In genomic region chr3:53881691-53882593, GRCh38 we compare ENCODE assay signal across 8 cellular contexts. TPM values are rescaled to one million over a fixed set of nuclear protein-coding genes. Genes with fewer than 3 reads are reported as not detected.
DNase-seq lines count a peak whose midpoint lies in the region; ATAC-seq and TF ChIP-seq lines count a peak whose summit lies in the region.

Gene ACTR8 (minus strand): TSS chr3:53882152. CDS start chr3:53882101, 51 bp downstream.

- TF ChIP-seq CTCF in fibroblast of mammary gland (conservative IDR thresholded peaks at IDR 0.05; ENCODE audit: control insufficient read depth, insufficient read depth, low read depth, low read length): no peak

- H3K36me3 Mint-ChIP-seq in IgD-negative memory B cell: peaks cover 13% of the 10 kb centered on the region
- peaks cover 4 to 54% (median 29%) of the 10 kb centered on the region in 3 donors for H3K36me3 Mint-ChIP-seq in naive thymus-derived CD8-positive, alpha-beta T cell
- peaks cover 30 to 45% of the 10 kb centered on the region in 2 donors for H3K36me3 Mint-ChIP-seq in stimulated activated naive B cell treated with anti-CD40 and anti-IgM and Interleukin-4, amounts not matched to agents 10 μg/mL and 1 μg/mL and 100 μg/mL, for 72 hours

- ATAC-seq in GM21528 (IDR thresholded peaks at IDR 0.05; ENCODE audit: low FRiP score, unreplicated experiment): peak; percentile 83
- ATAC-seq in naive thymus-derived CD8-positive, alpha-beta T cell: peak; percentile 87 to 89
- ATAC-seq in stimulated activated naive B cell treated with anti-CD40 and anti-IgM and Interleukin-4, amounts not matched to agents 10 μg/mL and 1 μg/mL and 100 μg/mL, for 72 hours (replicated peaks): peak; percentile 94 to 95

- POLR2A ChIA-PET in naive thymus-derived CD8-positive, alpha-beta T cell (lab: Charles Lee): interaction anchor here (1.3 to 3.1 kb wide), 2 partner anchors 9 to 534 kb away, joined by 3 to 24 read pairs; partner anchors contain the start of genes DCP1A and SELENOK

- DNase-seq in DMS153 (lab: John Stamatoyannopoulos, UW) (peak; percentile 8), RPMI8226 (peak; percentile 85), fibroblast of mammary gland (ENCODE audit: low read depth) (peak; percentile 73)
- peak; percentile 62 to 78 for DNase-seq in activated T-helper 1 cell treated with anti-CD3 and anti-CD28 coated beads, Interleukin-2, amount 50 U/mL, for 16 hours (ENCODE audit: low read depth in 1 of 2, low spot score in 1 of 2)
- DNase-seq in naive thymus-derived CD8-positive, alpha-beta T cell: peak; percentile 76 to 93 (median 86)
- peak; percentile 85 for DNase-seq in stimulated activated naive B cell treated with anti-CD40 and anti-IgM and Interleukin-4, amounts not matched to agents 10 μg/mL and 1 μg/mL and 100 μg/mL, for 72 hours

- H3K27ac Mint-ChIP-seq in IgD-negative memory B cell: peak within 1 kb of the TSS; percentile 48 to 99 (median 93)
- peak within 1 kb of the TSS; percentile 80 to 100 (median 98) for H3K27ac Mint-ChIP-seq in naive thymus-derived CD8-positive, alpha-beta T cell
- peak within 1 kb of the TSS; percentile 100 for H3K27ac Mint-ChIP-seq in stimulated activated naive B cell treated with anti-CD40 and anti-IgM and Interleukin-4, amounts not matched to agents 10 μg/mL and 1 μg/mL and 100 μg/mL, for 72 hours

- H3K4me1 Mint-ChIP-seq in IgD-negative memory B cell: peaks cover 19 to 23% (median 22%) of the 10 kb centered on the region in 3 donors
- H3K4me1 Mint-ChIP-seq in naive thymus-derived CD8-positive, alpha-beta T cell: peaks cover 17 to 47% (median 37%) of the 10 kb centered on the region in 4 donors
- H3K4me1 Mint-ChIP-seq in stimulated activated naive B cell treated with anti-CD40 and anti-IgM and Interleukin-4, amounts not matched to agents 10 μg/mL and 1 μg/mL and 100 μg/mL, for 72 hours: peaks cover 15 to 23% of the 10 kb centered on the region in 2 donors

- peak within 1 kb of the TSS; percentile 88 for H3K4me3 ChIP-seq in fibroblast of mammary gland (ENCODE audit: control insufficient read depth, low read depth, low read length)

- H3K9me3 Mint-ChIP-seq in IgD-negative memory B cell: no peaks in the 10 kb centered on the region
- H3K9me3 Mint-ChIP-seq in naive thymus-derived CD8-positive, alpha-beta T cell: no peaks in the 10 kb centered on the region
- H3K9me3 Mint-ChIP-seq in stimulated activated naive B cell treated with anti-CD40 and anti-IgM and Interleukin-4, amounts not matched to agents 10 μg/mL and 1 μg/mL and 100 μg/mL, for 72 hours: no peaks in the 10 kb centered on the region

- no peaks in the 10 kb centered on the region for H3K27me3 Mint-ChIP-seq in IgD-negative memory B cell
- H3K27me3 Mint-ChIP-seq in naive thymus-derived CD8-positive, alpha-beta T cell: no peaks in the 10 kb centered on the region
- H3K27me3 Mint-ChIP-seq in stimulated activated naive B cell treated with anti-CD40 and anti-IgM and Interleukin-4, amounts not matched to agents 10 μg/mL and 1 μg/mL and 100 μg/mL, for 72 hours: no peaks in the 10 kb centered on the region

- H3K4me3 Mint-ChIP-seq in IgD-negative memory B cell: peak within 1 kb of the TSS; percentile 93 to 100 (median 98)
- H3K4me3 Mint-ChIP-seq in naive thymus-derived CD8-positive, alpha-beta T cell: peak within 1 kb of the TSS; percentile 92 to 100 (median 99)
- peak within 1 kb of the TSS; percentile 89 to 99 for H3K4me3 Mint-ChIP-seq in stimulated activated naive B cell treated with anti-CD40 and anti-IgM and Interleukin-4, amounts not matched to agents 10 μg/mL and 1 μg/mL and 100 μg/mL, for 72 hours

RNA-seq across cellular contexts. Expression of gene ACTR8, which starts in this region (rescaled TPM):
- polyA plus RNA-seq in IgD-negative memory B cell: 21.0 TPM
- total RNA-seq in naive thymus-derived CD8-positive, alpha-beta T cell: 10 to 100 TPM; 29.6 to 35.4 TPM
- polyA plus RNA-seq in naive thymus-derived CD8-positive, alpha-beta T cell: 10 to 100 TPM; 17.0 to 26.0 (median 17.6) TPM

Comparison
In these comparisons a context has a peak if more than half of its experiments do, and no peak if none do; other contexts are left out.
1. Peak in every context shown above with its lines: DNase-seq, ATAC-seq and H3K4me3 ChIP-seq.
2. DNase-seq: peak in every context shown above with its lines; median percentile 86 in naive thymus-derived CD8-positive, alpha-beta T cell; 85 in RPMI8226; 85 in stimulated activated naive B cell treated with anti-CD40 and anti-IgM and Interleukin-4, amounts not matched to agents 10 μg/mL and 1 μg/mL and 100 μg/mL, for 72 hours; 73 in fibroblast of mammary gland; 70 in activated T-helper 1 cell treated with anti-CD3 and anti-CD28 coated beads, Interleukin-2, amount 50 U/mL, for 16 hours; 8 in DMS153.